Comparison of ENCODE assay signal across 15 cellular contexts in genomic region chr12:76866146-76866545, GRCh38. TPM values are rescaled to one million over a fixed set of nuclear protein-coding genes. Genes with fewer than 3 reads are reported as not detected.
DNase-seq lines count a peak whose midpoint lies in the region; ATAC-seq and TF ChIP-seq lines count a peak whose summit lies in the region.
"Had no signal": no experiment of that assay in that cellular context is flagged by ENCODE, and none has a peak within 500 bp of the region (broad histone marks: within the 10 kb centered on the region; RNA-seq: fewer than 3 reads in every experiment).

No MANE protein-coding gene starts in this region.

- H2BK120ac ChIP-seq in mesenchymal stem cell (ENCODE audit: low read depth, low read length) = no peak overlapping the region

- H2AFZ ChIP-seq in mesenchymal stem cell (ENCODE audit: low read depth, low read length) = no peak overlapping the region

- H3K4me1 ChIP-seq in breast epithelium (no peaks in the 10 kb centered on the region), mesenchymal stem cell (ENCODE audit: control insufficient read depth, insufficient read depth, low read depth, low read length) (peaks cover 4% of the 10 kb centered on the region), prostate gland (replicated peaks) (no peaks in the 10 kb centered on the region)
- H3K4me1 ChIP-seq: A549 had no signal

- TF ChIP-seq CTCF in breast epithelium (IDR thresholded peaks at IDR 0.05) (no peak), MCF 10A (IDR thresholded peaks at IDR 0.05; ENCODE audit: unreplicated experiment) (no peak), type B pancreatic cell (conservative IDR thresholded peaks at IDR 0.05) (no peak), prostate gland (IDR thresholded peaks at IDR 0.05) (no peak)

- H3K4me3 ChIP-seq in breast epithelium (peak overlapping the region in 1 of 3 donors; percentile 4), mesenchymal stem cell (ENCODE audit: insufficient read depth in 1 of 2, low read depth in 1 of 2, low read length in 2 of 2) (no peak overlapping the region), prostate gland (no peak overlapping the region)
- H3K4me3 ChIP-seq: A549 had no signal

- DNase-seq in breast epithelium (ENCODE audit: low spot score in 2 of 2) (no peak), MCF 10A (ENCODE audit: unreplicated experiment) (no peak), SW480 (ENCODE audit: low spot score) (peak; percentile 79), mesenchymal stem cell (peak; percentile 42), type B pancreatic cell (ENCODE audit: extremely low spot score, unreplicated experiment) (no peak), NCI-H446 (lab: John Stamatoyannopoulos, UW) (no peak), prostate gland (ENCODE audit: low spot score) (no peak)
- DNase-seq: activated CD8-positive, alpha-beta memory T cell treated with anti-CD3 and anti-CD28 coated beads, Interleukin-2, amount 50 U/mL, for 48 hours; NCI-H748 treated with DMSO at 0.1 percent for 48 hours; SK-N-SH had no signal

- H3K36me3 Mint-ChIP-seq in MCF 10A (ENCODE audit: insufficient read depth, unreplicated experiment) (peaks cover 4% of the 10 kb centered on the region), type B pancreatic cell (peaks cover 26% of the 10 kb centered on the region)
- H3K36me3 Mint-ChIP-seq: natural killer cell treated with Interleukin-12 subunit alpha and Interleukin-12 subunit beta and Interleukin-15 and Interleukin-18, amount 100 ng/mL, for 72 hours had no signal

- H3K27me3 ChIP-seq in breast epithelium = no peaks in the 10 kb centered on the region
- H3K27me3 ChIP-seq in mesenchymal stem cell (ENCODE audit: control insufficient read depth in 1 of 2, insufficient read depth in 1 of 2, low read length in 2 of 2) = no peaks in the 10 kb centered on the region
- no peaks in the 10 kb centered on the region for H3K27me3 ChIP-seq in prostate gland (replicated peaks; ENCODE audit: insufficient read depth)

- H3K9me3 ChIP-seq in breast epithelium (no peaks in the 10 kb centered on the region), mesenchymal stem cell (ENCODE audit: control insufficient read depth, low read length) (no peaks in the 10 kb centered on the region), prostate gland (no peaks in the 10 kb centered on the region)
- H3K9me3 ChIP-seq: A549, SK-N-SH had no signal

- no peaks in the 10 kb centered on the region for H3K9me3 Mint-ChIP-seq in MCF 10A (ENCODE audit: unreplicated experiment)
- no peaks in the 10 kb centered on the region for H3K9me3 Mint-ChIP-seq in type B pancreatic cell
- H3K9me3 Mint-ChIP-seq: dendritic cell treated with granulocyte-macrophage colony-stimulating factor and Interleukin-4, amounts not matched to agents 40 ng/mL and 50 ng/mL, for 4 days; natural killer cell treated with Interleukin-12 subunit alpha and Interleukin-12 subunit beta and Interleukin-15 and Interleukin-18, amount 100 ng/mL, for 72 hours had no signal

- peak overlapping the region; percentile 44 to 48 for H3K27ac ChIP-seq in breast epithelium
- H3K27ac ChIP-seq in mesenchymal stem cell (ENCODE audit: low read length, poor library complexity, severe bottlenecking) = no peak overlapping the region
- H3K27ac ChIP-seq in prostate gland = no peak overlapping the region
- H3K27ac ChIP-seq: A549, VCaP had no signal

- POLR2A ChIA-PET in MCF 10A (lab: Yijun Ruan, JAX) = interaction anchor here (0.6 to 1.2 kb wide), 2 partner anchors 17 to 75 kb away, joined by 3 read pairs; no protein-coding TSS in a partner anchor

- peak overlapping the region in 1 of 2 experiments; percentile 1 for H2BK12ac ChIP-seq in mesenchymal stem cell (ENCODE audit: low read length in 2 of 2)

- no peak overlapping the region for H3K23ac ChIP-seq in mesenchymal stem cell (ENCODE audit: low read length in 2 of 2)

- 26% methylated on average over 8 of the region's 8 CpGs for WGBS in mesenchymal stem cell
- WGBS in prostate gland = 47% methylated on average over 8 of the region's 8 CpGs

- H3K4me1 Mint-ChIP-seq in MCF 10A (ENCODE audit: insufficient read depth, unreplicated experiment) (no peaks in the 10 kb centered on the region), type B pancreatic cell (ENCODE audit: unreplicated experiment) (peaks cover 19% of the 10 kb centered on the region)

- no peak for TF ChIP-seq POLR2A in breast epithelium (IDR thresholded peaks at IDR 0.05)
- TF ChIP-seq POLR2A in prostate gland (IDR thresholded peaks at IDR 0.05) = no peak

- peaks cover 7% of the 10 kb centered on the region for H3K79me1 ChIP-seq in mesenchymal stem cell (replicated peaks; ENCODE audit: low read length, poor library complexity, severe bottlenecking)

- no peak overlapping the region for H4K91ac ChIP-seq in mesenchymal stem cell (ENCODE audit: low read length)

- H4K8ac ChIP-seq in mesenchymal stem cell (ENCODE audit: low read length) = no peak overlapping the region

- H3K18ac ChIP-seq in mesenchymal stem cell (ENCODE audit: low read depth in 1 of 2, low read length in 2 of 2) = peak overlapping the region; percentile 28 to 61

- no peak overlapping the region for H3K4me2 ChIP-seq in mesenchymal stem cell (ENCODE audit: low read length, poor library complexity, severe bottlenecking)
- H3K4me2 ChIP-seq: A549, SK-N-SH had no signal

- no TSS peak for BruUV-seq in MCF 10A (replicated peaks; lab: Mats Ljungman, UMichigan)

- H3K4ac ChIP-seq in mesenchymal stem cell (ENCODE audit: low read depth in 1 of 2, low read length in 2 of 2) = no peak overlapping the region

- H3K27ac Mint-ChIP-seq in MCF 10A (ENCODE audit: low read depth, unreplicated experiment) = no peak overlapping the region
- H3K27ac Mint-ChIP-seq in type B pancreatic cell = peak overlapping the region; percentile 41
- H3K27ac Mint-ChIP-seq: dendritic cell treated with granulocyte-macrophage colony-stimulating factor and Interleukin-4, amounts not matched to agents 40 ng/mL and 50 ng/mL, for 4 days; natural killer cell treated with Interleukin-12 subunit alpha and Interleukin-12 subunit beta and Interleukin-15 and Interleukin-18, amount 100 ng/mL, for 72 hours had no signal

- H3K14ac ChIP-seq in mesenchymal stem cell (ENCODE audit: low read length in 2 of 2) = peak overlapping the region in 1 of 2 experiments; percentile 4

- CTCF ChIA-PET in MCF 10A (lab: Yijun Ruan, JAX) = interaction anchor here (0.6 to 1.3 kb wide), 6 partner anchors 9 to 141 kb away, joined by 3 to 4 read pairs (median 3); partner anchors contain the start of gene CSRP2

- H3K9ac ChIP-seq in mesenchymal stem cell (ENCODE audit: low read length) = no peak overlapping the region
- H3K9ac ChIP-seq: SK-N-SH had no signal

- no peaks in the 10 kb centered on the region for H3K27me3 Mint-ChIP-seq in MCF 10A (ENCODE audit: insufficient read depth, unreplicated experiment)
- H3K27me3 Mint-ChIP-seq in type B pancreatic cell = no peaks in the 10 kb centered on the region
- H3K27me3 Mint-ChIP-seq: dendritic cell treated with granulocyte-macrophage colony-stimulating factor and Interleukin-4, amounts not matched to agents 40 ng/mL and 50 ng/mL, for 4 days had no signal

- H3K36me3 ChIP-seq in breast epithelium = no peaks in the 10 kb centered on the region
- H3K36me3 ChIP-seq in mesenchymal stem cell (ENCODE audit: control insufficient read depth in 1 of 2, insufficient read depth in 2 of 2, low read depth in 1 of 2, low read length in 2 of 2) = no peaks in the 10 kb centered on the region
- H3K36me3 ChIP-seq in prostate gland = no peaks in the 10 kb centered on the region

- H2BK15ac ChIP-seq in mesenchymal stem cell (ENCODE audit: low read depth, poor library complexity, severe bottlenecking) = peak overlapping the region; percentile 30

- no peak overlapping the region for H2AK5ac ChIP-seq in mesenchymal stem cell (ENCODE audit: low read length, severe bottlenecking)

- H3K4me3 Mint-ChIP-seq in MCF 10A (ENCODE audit: unreplicated experiment) = no peak overlapping the region
- H3K4me3 Mint-ChIP-seq in type B pancreatic cell = peak overlapping the region; percentile 9
- H3K4me3 Mint-ChIP-seq: dendritic cell treated with granulocyte-macrophage colony-stimulating factor and Interleukin-4, amounts not matched to agents 40 ng/mL and 50 ng/mL, for 4 days; natural killer cell treated with Interleukin-12 subunit alpha and Interleukin-12 subunit beta and Interleukin-15 and Interleukin-18, amount 100 ng/mL, for 72 hours had no signal

- ATAC-seq in HG03095 (IDR thresholded peaks at IDR 0.05; ENCODE audit: unreplicated experiment) = no peak
- ATAC-seq: A549; natural killer cell treated with Interleukin-12 subunit alpha and Interleukin-12 subunit beta and Interleukin-15 and Interleukin-18, amount 100 ng/mL, for 72 hours had no signal

- intact Hi-C loops in breast epithelium (cut with DNase I; ENCODE audit: low total_unique reads) = no loop called here
- intact Hi-C loops in MCF 10A (cut with micrococcal nuclease) = no loop called here
- intact Hi-C loops in prostate gland (cut with DNase I) = no loop called here

- H2BK5ac ChIP-seq in mesenchymal stem cell (ENCODE audit: low read depth, low read length, poor library complexity, severe bottlenecking) = no peak overlapping the region

RNA-seq across cellular contexts. Expression of gene CSRP2, which starts 12.7 kb away (rescaled TPM):
- total RNA-seq in breast epithelium (10 to 100 TPM; 23.3 to 89.5 (median 38.3) TPM), MCF 10A (2022) (2.0 and 2.6 TPM in 2 replicates), type B pancreatic cell (ENCODE audit: low replicate concordance) (43.2 and 88.9 TPM in 2 replicates), prostate gland (10 to 100 TPM; 31.0 to 98.6 TPM)
- polyA plus RNA-seq in mesenchymal stem cell (2013, experiment 1 of 2) = 26.6 TPM
- polyA plus RNA-seq in mesenchymal stem cell (2013, experiment 2 of 2) = 27.7 TPM

Comparison
In these comparisons a context has a peak if more than half of its experiments do, and no peak if none do; other contexts are left out.
1. DNase-seq: peak in SW480 (single experiment) and mesenchymal stem cell (single experiment); none in breast epithelium (0 of 2), MCF 10A (single experiment), type B pancreatic cell (single experiment), NCI-H446 (0 of 2) and prostate gland (single experiment).
2. H3K27ac ChIP-seq: peak in breast epithelium (2 of 2); none in mesenchymal stem cell (single experiment) and prostate gland (0 of 2).